ENCODE assay signal across 10 cellular contexts in the genomic region with DNA sequence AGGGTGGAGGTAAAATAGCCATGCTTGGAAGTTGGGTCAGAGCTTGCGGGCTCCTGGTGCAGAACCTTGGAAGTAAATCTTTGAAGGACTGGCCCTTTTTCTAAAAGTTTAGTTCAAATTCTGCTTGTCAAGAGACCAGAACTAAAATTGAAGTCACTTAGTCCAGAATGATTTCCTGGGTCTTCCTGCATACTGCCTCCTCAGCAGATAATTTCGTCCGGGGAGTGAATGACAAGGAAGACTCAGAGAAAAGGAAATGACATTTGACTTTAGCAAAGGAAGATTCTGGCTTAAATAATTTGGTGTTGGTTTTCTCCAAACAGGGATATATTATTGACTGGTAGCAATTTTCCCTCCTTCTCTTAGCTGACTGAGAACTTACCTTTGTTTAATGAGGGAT. TPM values are rescaled to one million over a fixed set of nuclear protein-coding genes. Genes with fewer than 3 reads are reported as not detected.
DNase-seq lines count a peak whose midpoint lies in the region; ATAC-seq, FAIRE-seq and TF ChIP-seq lines count a peak whose summit lies in the region.
"Had no signal": no experiment of that assay in that cellular context is flagged by ENCODE, and none has a peak within 500 bp of the region (broad histone marks: within the 10 kb centered on the region; RNA-seq: fewer than 3 reads in every experiment).

No MANE protein-coding gene starts in this region.

- H3K9me3 ChIP-seq in heart right ventricle (no peaks in the 10 kb centered on the region), GM12878 (replicated peaks; ENCODE audit: control insufficient read depth, insufficient read depth, low read length) (no peaks in the 10 kb centered on the region), upper lobe of right lung (no peaks in the 10 kb centered on the region)

- DNase-seq in heart right ventricle (no peak), Right ventricle myocardium inferior (ENCODE audit: missing footprints) (no peak), GM12878 (ENCODE audit: low read depth, low spot score) (no peak), memory B cell (ENCODE audit: low spot score in 2 of 2) (no peak), upper lobe of right lung (no peak), AG08395 (ENCODE audit: low spot score) (no peak)
- DNase-seq in activated CD8-positive, alpha-beta memory T cell treated with anti-CD3 and anti-CD28 coated beads, Interleukin-2, amount 50 U/mL, for 4 hours = no peak
- DNase-seq: GF-D8; stimulated activated naive CD4-positive, alpha-beta T cell had no signal

- in situ Hi-C loops in GM12878 (cut with MboI) = no loop called here

- no peak for TF ChIP-seq POLR2A in GM12878 (IDR thresholded peaks at IDR 0.05; ENCODE audit: low read depth, low read length)

- TF ChIP-seq EP300 in GM12878 (IDR thresholded peaks at IDR 0.05; ENCODE audit: borderline replicate concordance in 1 of 2, control insufficient read depth in 1 of 2, low read depth in 2 of 2, low read length in 2 of 2) = no peak

- FAIRE-seq in GM12878 (lab: Jason Lieb, UNC) = no peak

- peaks cover 0 to 57% (median 34%) of the 10 kb centered on the region in 9 donors for H3K4me1 ChIP-seq in heart right ventricle
- peaks cover 15% of the 10 kb centered on the region for H3K4me1 ChIP-seq in GM12878 (ENCODE audit: control insufficient read depth, insufficient read depth, low read length)
- peaks cover 30% of the 10 kb centered on the region for H3K4me1 ChIP-seq in upper lobe of right lung

- TF ChIP-seq RAD21 in GM12878 (IDR thresholded peaks at IDR 0.05; ENCODE audit: insufficient read depth, low read depth, low read length) = no peak

- SMC1A ChIA-PET in GM12878 (lab: Charles Lee; ENCODE audit: uncharacterized antibody, unreplicated experiment) = interaction anchor here (1.0 to 6.3 kb wide), 3 partner anchors 47 to 249 kb away, joined by 3 to 31 read pairs (median 4); no protein-coding TSS in a partner anchor

- WGBS in heart right ventricle, 2 donors = 56 to 66% methylated on average over 3 of the region's 3 CpGs
- 70% methylated on average over 3 of the region's 3 CpGs for WGBS in GM12878 (ENCODE audit: insufficient coverage, insufficient replicate concordance, low lambda C conversion rate, missing lambda C conversion rate)

- H3K9me3 Mint-ChIP-seq in memory B cell = no peaks in the 10 kb centered on the region

- POLR2A ChIA-PET in GM12878 (lab: Charles Lee) = interaction anchor here (1.0 to 1.1 kb wide), 2 partner anchors 13 to 24 kb away, joined by 3 read pairs; no protein-coding TSS in a partner anchor

- H3K4me2 ChIP-seq in GM12878 (ENCODE audit: control insufficient read depth, insufficient read depth) = peak overlapping the region; percentile 95

- no peak overlapping the region for H2AFZ ChIP-seq in GM12878 (ENCODE audit: control insufficient read depth, low read depth, low read length)

- H3K27me3 ChIP-seq in heart right ventricle (no peaks in the 10 kb centered on the region), GM12878 (replicated peaks in 1 of 2; ENCODE audit: control insufficient read depth in 2 of 2, insufficient read depth in 2 of 2, low read length in 1 of 2) (no peaks in the 10 kb centered on the region), upper lobe of right lung (no peaks in the 10 kb centered on the region)

- H3K4me3 Mint-ChIP-seq in memory B cell = peak overlapping the region; percentile 99

- H3K27ac Mint-ChIP-seq in memory B cell = peak overlapping the region; percentile 99

- peaks cover 0 to 12% (median 0%) of the 10 kb centered on the region in 9 donors for H3K36me3 ChIP-seq in heart right ventricle
- H3K36me3 ChIP-seq in GM12878 (ENCODE audit: control insufficient read depth in 2 of 2, insufficient read depth in 2 of 2, low read length in 1 of 2) = no peaks in the 10 kb centered on the region; a peak in 3 of 4 replicates
- peaks cover 9% of the 10 kb centered on the region for H3K36me3 ChIP-seq in upper lobe of right lung

- H3K4me3 ChIP-seq in heart right ventricle = peak overlapping the region in 9 of 10 donors; percentile 69 to 96 (median 79)
- H3K4me3 ChIP-seq in GM12878 = peak overlapping the region; percentile 98
- H3K4me3 ChIP-seq in upper lobe of right lung = peak overlapping the region; percentile 99

- no peaks in the 10 kb centered on the region for H3K27me3 Mint-ChIP-seq in memory B cell

- peaks cover 47% of the 10 kb centered on the region for H3K79me2 ChIP-seq in GM12878 (ENCODE audit: control insufficient read depth, insufficient read depth, low read length)

- ATAC-seq in heart right ventricle (no peak), Right ventricle myocardium inferior (no peak), GM12878 (no peak), memory B cell (ENCODE audit: low read depth) (no peak), upper lobe of right lung (no peak), HG03025 (IDR thresholded peaks at IDR 0.05; ENCODE audit: low FRiP score, unreplicated experiment) (no peak)

- RAD21 ChIA-PET in GM12878 (lab: Charles Lee; ENCODE audit: unreplicated experiment) = no interaction called here

- peaks cover 11% of the 10 kb centered on the region for H3K36me3 Mint-ChIP-seq in memory B cell

- H3K27ac ChIP-seq in heart right ventricle = peak overlapping the region in 4 of 10 donors; percentile 80 to 99 (median 98)
- peak overlapping the region; percentile 97 for H3K27ac ChIP-seq in GM12878 (ENCODE audit: control insufficient read depth, insufficient read depth)
- no peak overlapping the region for H3K27ac ChIP-seq in upper lobe of right lung

- intact Hi-C loops in heart right ventricle (cut with DNase I) = loop anchor here in 1 of 10 donors (10.0 kb wide), 1 partner anchor 94 kb away; the partner anchor contains the start of genes PLAGL2 and POFUT1
- intact Hi-C loops in Right ventricle myocardium inferior (cut with DNase I) = no loop called here
- intact Hi-C loops in GM12878 (cut with micrococcal nuclease; ENCODE audit: unreplicated experiment) = no loop called here
- intact Hi-C loops in upper lobe of right lung (cut with DNase I) = no loop called here

- H3K9ac ChIP-seq in GM12878 (ENCODE audit: control insufficient read depth, insufficient read depth, low read length) = peak overlapping the region; percentile 92

- TF ChIP-seq CTCF in heart right ventricle (IDR thresholded peaks at IDR 0.05) = no peak
- no peak for TF ChIP-seq CTCF in GM12878 (IDR thresholded peaks at IDR 0.05 in 2 of 3, conservative IDR thresholded peaks at IDR 0.05 in 1 of 3; ENCODE audit: control insufficient read depth in 2 of 3, extremely low read depth in 1 of 3, insufficient read depth in 1 of 3, low read depth in 3 of 3, low read length in 3 of 3)
- no peak for TF ChIP-seq CTCF in upper lobe of right lung (IDR thresholded peaks at IDR 0.05)

- H3K4me1 Mint-ChIP-seq in memory B cell = peaks cover 31% of the 10 kb centered on the region

- no TSS peak for BruUV-seq in GM12878 (replicated peaks; lab: Mats Ljungman, UMichigan)

- H4K20me1 ChIP-seq in GM12878 (ENCODE audit: control insufficient read depth, insufficient read depth) = no peaks in the 10 kb centered on the region

- CTCF ChIA-PET in GM12878 (lab: Yijun Ruan, JAX) = interaction anchor here (1.0 to 5.0 kb wide), 3 partner anchors 80 to 273 kb away, joined by 3 to 22 read pairs (median 4); no protein-coding TSS in a partner anchor

TF ChIP-seq in GM12878, 131 proteins besides CTCF, POLR2A, EP300 and RAD21 (continues in another document):
- TF ChIP-seq DPF2 (IDR thresholded peaks at IDR 0.05) (no peak), FOXK2 (IDR thresholded peaks at IDR 0.05) (no peak), BRCA1 (IDR thresholded peaks at IDR 0.05; ENCODE audit: low read depth, low read length) (no peak), TCF3 (IDR thresholded peaks at IDR 0.05; ENCODE audit: borderline replicate concordance, insufficient read depth, low read depth, low read length) (no peak)

RNA-seq across cellular contexts. Expression of gene TM9SF4, which starts 1.2 kb away (rescaled TPM):
- total RNA-seq in heart right ventricle (10 to 100 TPM; 27.9 to 36.0 (median 31.6) TPM), Right ventricle myocardium inferior (25.3 TPM), GM12878 (2014; rRNA removed) (19.9 and 24.5 TPM in 2 replicates), GM12878 (2014; rRNA removed; fragmentation: Illumina TruSeq; extraction: Trizol) (19.9 and 20.8 TPM in 2 replicates), GM12878 (2021) (29.5 and 33.6 TPM in 2 replicates), upper lobe of right lung (49.2 TPM)
- polyA plus RNA-seq in heart right ventricle (10 to 100 TPM; 19.2 to 21.1 TPM), GM12878 (2011; rRNA removed) (24.7 and 47.8 TPM in 2 replicates), GM12878 (2014; fragmentation: Illumina TruSeq; extraction: Trizol) (32.0 and 34.9 TPM in 2 replicates), GM12878 (2014; fragmentation: Nextera tagmentation; extraction: Ambion mirVana) (10 to 100 TPM in 1 of 2 experiments, 1 to 10 TPM in 1; 8.5 to 14.1 TPM), GM12878 (2014; rRNA removed) (27.8 and 28.6 TPM in 2 replicates), GM12878 (2016; fragmentation: Nextera tagmentation; extraction: Ambion mirVana) (10 to 100 TPM; 23.3 to 24.1 TPM)
- total RNA-seq in GM12878 (2013; cell fraction: nucleolus; rRNA removed) = 70.1 and 78.4 TPM in 2 replicates
- 26.2 TPM for polyA plus RNA-seq in GM12878 (2011; ENCODE audit: low read depth)
- 47.6 and 48.4 TPM in 2 replicates for polyA plus RNA-seq in GM12878 (2011; cell fraction: cytosol; rRNA removed)
- 40.8 and 45.8 TPM in 2 replicates for polyA plus RNA-seq in GM12878 (2011; cell fraction: nucleus; rRNA removed)
- 31.9 and 33.8 TPM in 2 replicates for polyA plus RNA-seq in GM12878 (2012)
- polyA minus RNA-seq in GM12878 (2011; rRNA and poly(A)+ RNA removed) = 50.8 and 58.1 TPM in 2 replicates
- 17.9 and 21.0 TPM in 2 replicates for polyA minus RNA-seq in GM12878 (2011; cell fraction: cytosol; rRNA and poly(A)+ RNA removed)
- polyA minus RNA-seq in GM12878 (2011; cell fraction: nucleus; rRNA and poly(A)+ RNA removed) = 37.1 and 50.0 TPM in 2 replicates

RNA-seq across cellular contexts. Expression of gene HCK, which starts 58.7 kb away (rescaled TPM):
- total RNA-seq in heart right ventricle = 10 to 100 TPM in 1 of 10 donors, 1 to 10 TPM in 9; 1.6 to 22.9 (median 3.0) TPM
- 1 to 10 TPM; 2.3 to 3.7 TPM for polyA plus RNA-seq in heart right ventricle
- 7.0 TPM for total RNA-seq in Right ventricle myocardium inferior
- total RNA-seq in GM12878 (2013; cell fraction: nucleolus; rRNA removed) = 123 and 135 TPM in 2 replicates
- total RNA-seq in GM12878 (2014; rRNA removed) = 30.2 and 30.3 TPM in 2 replicates
- total RNA-seq in GM12878 (2014; rRNA removed; fragmentation: Illumina TruSeq; extraction: Trizol) = 20.5 TPM in 2 replicates
- 20.1 and 21.0 TPM in 2 replicates for total RNA-seq in GM12878 (2021)
- polyA plus RNA-seq in GM12878 (2011; ENCODE audit: low read depth) = 19.6 TPM
- polyA plus RNA-seq in GM12878 (2011; rRNA removed) = 1.5 and 3.0 TPM in 2 replicates
- 2.9 and 3.0 TPM in 2 replicates for polyA plus RNA-seq in GM12878 (2011; cell fraction: cytosol; rRNA removed)
- 2.5 and 2.9 TPM in 2 replicates for polyA plus RNA-seq in GM12878 (2011; cell fraction: nucleus; rRNA removed)
- 31.1 and 39.4 TPM in 2 replicates for polyA plus RNA-seq in GM12878 (2012)
- 22.5 and 25.2 TPM in 2 replicates for polyA plus RNA-seq in GM12878 (2014; fragmentation: Illumina TruSeq; extraction: Trizol)
- polyA plus RNA-seq in GM12878 (2014; fragmentation: Nextera tagmentation; extraction: Ambion mirVana) = 1 to 10 TPM; 1.3 to 2.1 TPM
- 25.0 and 26.7 TPM in 2 replicates for polyA plus RNA-seq in GM12878 (2014; rRNA removed)
- 10 to 100 TPM; 16.5 to 16.8 TPM for polyA plus RNA-seq in GM12878 (2016; fragmentation: Nextera tagmentation; extraction: Ambion mirVana)
- polyA minus RNA-seq in GM12878 (2011; rRNA and poly(A)+ RNA removed) = 1.5 and 3.7 TPM in 2 replicates
- polyA minus RNA-seq in GM12878 (2011; cell fraction: cytosol; rRNA and poly(A)+ RNA removed) = not detected in 2 replicates
- 0.97 and 1.2 TPM in 2 replicates for polyA minus RNA-seq in GM12878 (2011; cell fraction: nucleus; rRNA and poly(A)+ RNA removed)
- total RNA-seq in upper lobe of right lung = 49.0 TPM
